In the genomic region with DNA sequence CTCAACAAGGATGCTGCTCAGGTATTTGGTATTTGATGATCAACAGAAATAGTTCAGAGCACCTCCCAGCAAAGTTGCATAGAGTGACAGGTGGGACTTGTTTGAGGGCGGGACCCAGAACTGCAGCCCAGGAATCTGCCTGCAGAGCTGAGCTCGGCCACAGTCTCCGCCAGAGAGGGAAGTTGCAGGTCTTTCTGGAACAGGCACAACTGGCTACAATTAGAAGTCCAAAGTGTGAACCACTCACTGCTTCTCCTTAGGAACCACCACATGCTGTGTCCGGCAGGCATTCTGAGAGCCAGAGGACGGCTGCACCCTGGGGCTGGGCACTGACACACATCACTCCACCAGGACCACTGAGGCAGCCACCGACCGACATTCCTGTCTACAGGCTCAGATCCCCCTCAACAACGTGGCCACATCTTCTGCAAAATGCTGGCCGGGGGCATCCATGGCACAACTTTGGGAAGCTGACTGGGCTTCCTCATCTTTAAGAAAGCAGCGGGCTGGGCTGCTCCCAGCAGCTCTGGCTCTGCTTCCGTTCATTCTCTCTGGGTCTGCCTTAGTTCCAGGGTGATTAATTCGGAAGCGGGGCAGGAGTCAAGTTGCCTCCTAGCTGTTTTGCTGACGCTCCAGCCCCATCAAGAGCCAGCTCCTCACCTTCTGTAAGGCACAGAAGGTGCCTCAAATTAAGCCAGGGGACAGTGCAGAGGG, we compare ENCODE assay signal across 11 cellular contexts. TPM values are rescaled to one million over a fixed set of nuclear protein-coding genes. Genes with fewer than 3 reads are reported as not detected.
DNase-seq lines count a peak whose midpoint lies in the region; ATAC-seq and TF ChIP-seq lines count a peak whose summit lies in the region.
"Had no signal": no experiment of that assay in that cellular context is flagged by ENCODE, and none has a peak within 500 bp of the region (broad histone marks: within the 10 kb centered on the region; RNA-seq: fewer than 3 reads in every experiment).

No MANE protein-coding gene starts in this region.

- peaks cover 9% of the 10 kb centered on the region for H3K4me1 Mint-ChIP-seq in mesothelial cell of epicardium
- peaks cover 0 to 1% of the 10 kb centered on the region in 2 donors for H3K4me1 Mint-ChIP-seq in stimulated activated naive B cell treated with anti-CD40 and anti-IgM and Interleukin-4, amounts not matched to agents 10 μg/mL and 1 μg/mL and 100 μg/mL, for 72 hours

- TF ChIP-seq CTCF in mesothelial cell of epicardium (IDR thresholded peaks at IDR 0.05; ENCODE audit: unreplicated experiment): no peak

- no peak for ATAC-seq in stimulated activated naive B cell treated with anti-CD40 and anti-IgM and Interleukin-4, amounts not matched to agents 10 μg/mL and 1 μg/mL and 100 μg/mL, for 72 hours (replicated peaks)
- ATAC-seq in HG03039 (IDR thresholded peaks at IDR 0.05; ENCODE audit: unreplicated experiment) (no peak), HG03280 (IDR thresholded peaks at IDR 0.05; ENCODE audit: unreplicated experiment) (no peak)

- H3K27me3 Mint-ChIP-seq in mesothelial cell of epicardium (ENCODE audit: low read depth): peaks cover 46% of the 10 kb centered on the region
- peaks cover 59 to 79% of the 10 kb centered on the region in 2 donors for H3K27me3 Mint-ChIP-seq in stimulated activated naive B cell treated with anti-CD40 and anti-IgM and Interleukin-4, amounts not matched to agents 10 μg/mL and 1 μg/mL and 100 μg/mL, for 72 hours

- H3K79me2 ChIP-seq in ACC112 (ENCODE audit: control insufficient read depth, insufficient read depth, low read length, unreplicated experiment): no peaks in the 10 kb centered on the region

- H3K27me3 ChIP-seq in ACC112 (ENCODE audit: insufficient read depth, low read length): peaks cover 40% of the 10 kb centered on the region

- intact Hi-C loops in head of caudate nucleus (cut with DNase I): no loop called here

- no peak overlapping the region for H3K27ac Mint-ChIP-seq in mesothelial cell of epicardium
- H3K27ac Mint-ChIP-seq in stimulated activated naive B cell treated with anti-CD40 and anti-IgM and Interleukin-4, amounts not matched to agents 10 μg/mL and 1 μg/mL and 100 μg/mL, for 72 hours: no peak overlapping the region

- H2AFZ ChIP-seq in ACC112 (ENCODE audit: low read length, unreplicated experiment): no peak overlapping the region

- H3K27ac ChIP-seq in ACC112 (ENCODE audit: low read depth, low read length): no peak overlapping the region

- peak overlapping the region; percentile 62 for H3K4me3 Mint-ChIP-seq in mesothelial cell of epicardium
- no peak overlapping the region for H3K4me3 Mint-ChIP-seq in stimulated activated naive B cell treated with anti-CD40 and anti-IgM and Interleukin-4, amounts not matched to agents 10 μg/mL and 1 μg/mL and 100 μg/mL, for 72 hours

- H3K4me3 ChIP-seq in ACC112 (ENCODE audit: low read depth, low read length): peak overlapping the region; percentile 57

- peaks cover 3% of the 10 kb centered on the region for H3K4me1 ChIP-seq in ACC112 (ENCODE audit: control insufficient read depth, insufficient read depth, low read length, unreplicated experiment)

- DNase-seq in HuH-7 (ENCODE audit: low spot score): peak; percentile 36
- DNase-seq in epidermal melanocyte (ENCODE audit: insufficient read length, low spot score): peak; percentile 34
- peak in 1 of 2 experiments; percentile 48 for DNase-seq in mesothelial cell of epicardium (ENCODE audit: low spot score in 2 of 2, unreplicated experiment in 2 of 2)
- DNase-seq in stimulated activated naive B cell treated with anti-CD40 and anti-IgM and Interleukin-4, amounts not matched to agents 10 μg/mL and 1 μg/mL and 100 μg/mL, for 72 hours: no peak
- DNase-seq in head of caudate nucleus: no peak
- DNase-seq: DND-41, HCEC 1CT had no signal

- no peaks in the 10 kb centered on the region for H3K36me3 ChIP-seq in ACC112 (ENCODE audit: insufficient read depth, low read length)

- H3K36me3 Mint-ChIP-seq in mesothelial cell of epicardium: peaks cover 4% of the 10 kb centered on the region
- peaks cover 0 to 7% of the 10 kb centered on the region in 2 donors for H3K36me3 Mint-ChIP-seq in stimulated activated naive B cell treated with anti-CD40 and anti-IgM and Interleukin-4, amounts not matched to agents 10 μg/mL and 1 μg/mL and 100 μg/mL, for 72 hours

- peaks cover 13% of the 10 kb centered on the region for H3K9me3 Mint-ChIP-seq in mesothelial cell of epicardium
- peaks cover 8 to 10% of the 10 kb centered on the region in 2 donors for H3K9me3 Mint-ChIP-seq in stimulated activated naive B cell treated with anti-CD40 and anti-IgM and Interleukin-4, amounts not matched to agents 10 μg/mL and 1 μg/mL and 100 μg/mL, for 72 hours

RNA-seq across cellular contexts. Expression of gene SLC15A1, which starts 0.9 kb away (rescaled TPM):
- total RNA-seq in mesothelial cell of epicardium: 1.0 to 1.2 TPM (median 1.0 TPM) in 3 replicates
- total RNA-seq: mononuclear cell had no signal

Comparison
In these comparisons a context has a peak if more than half of its experiments do, and no peak if none do; other contexts are left out.
1. DNase-seq: peak in HuH-7 (single experiment) and epidermal melanocyte (single experiment); none in stimulated activated naive B cell treated with anti-CD40 and anti-IgM and Interleukin-4, amounts not matched to agents 10 μg/mL and 1 μg/mL and 100 μg/mL, for 72 hours (single experiment) and head of caudate nucleus (0 of 42).